ENCODE assay signal across 8 cellular contexts in the genomic region with DNA sequence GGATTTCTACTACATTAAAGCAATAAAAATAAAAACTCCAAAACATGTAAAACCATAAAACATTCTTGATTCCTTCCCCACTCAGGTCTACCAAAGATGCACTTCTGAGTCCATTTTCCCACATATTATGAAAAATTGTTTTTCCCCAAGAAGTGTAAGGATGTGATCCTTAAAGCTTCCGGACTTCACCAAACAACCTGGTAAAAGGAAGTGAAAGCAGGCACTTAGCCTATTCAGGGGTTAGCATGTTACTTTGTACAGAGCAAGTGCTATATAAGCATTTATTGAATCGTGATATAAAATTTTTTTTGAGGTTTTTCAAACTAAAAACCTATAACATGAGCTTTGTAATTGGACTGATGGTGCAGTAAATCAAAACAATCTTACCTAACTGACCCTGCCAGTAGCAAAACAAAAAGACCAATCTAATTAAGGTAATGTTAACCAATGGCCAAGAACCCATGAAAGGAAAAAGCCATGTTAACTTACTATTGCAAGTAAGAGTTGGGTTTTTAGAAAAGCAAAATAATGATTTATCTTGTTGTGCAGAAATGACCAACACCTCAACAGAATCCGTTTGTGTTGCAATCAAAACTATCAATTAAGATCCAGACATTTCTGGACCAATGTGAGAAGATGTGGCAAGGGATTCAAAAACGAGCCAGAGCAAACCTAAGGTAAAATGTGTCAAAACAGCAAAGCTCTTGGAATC. TPM values are rescaled to one million over a fixed set of nuclear protein-coding genes. Genes with fewer than 3 reads are reported as not detected.
DNase-seq lines count a peak whose midpoint lies in the region; ATAC-seq and TF ChIP-seq lines count a peak whose summit lies in the region.

No MANE protein-coding gene starts in this region.

- H3K4me3 ChIP-seq in GM12864 (ENCODE audit: low read depth, low read length), result peak overlapping the region; percentile 97
- peak overlapping the region; percentile 79 for H3K4me3 ChIP-seq in PC-3 (ENCODE audit: low read length)
- peak overlapping the region; percentile 79 to 99 (median 86) for H3K4me3 ChIP-seq in esophagus muscularis mucosa
- H3K4me3 ChIP-seq in psoas muscle, result peak overlapping the region; percentile 94

- 18% methylated on average over 4 of the region's 4 CpGs for WGBS in esophagus muscularis mucosa
- 18 to 22% (median 18%) methylated on average over 4 of the region's 4 CpGs for WGBS in psoas muscle, 3 donors

- TF ChIP-seq CTCF in GM12864 (IDR thresholded peaks at IDR 0.05; ENCODE audit: low read depth, low read length, missing control alignments) (no peak), PC-3 (conservative IDR thresholded peaks at IDR 0.05; ENCODE audit: low read depth, low read length) (no peak), esophagus muscularis mucosa (IDR thresholded peaks at IDR 0.05) (no peak), psoas muscle (IDR thresholded peaks at IDR 0.05) (no peak)

- no peaks in the 10 kb centered on the region for H3F3A ChIP-seq in PC-3 (ENCODE audit: low read length, unreplicated experiment)

- POLR2A ChIA-PET in PC-3 (lab: Charles Lee; ENCODE audit: unreplicated experiment), result no interaction called here

- intact Hi-C loops in PC-3 (cut with micrococcal nuclease), result loop anchor here (10.0 kb wide), 2 partner anchors 123 to 163 kb away; partner anchors contain the start of genes KIF9 and KLHL18
- intact Hi-C loops in esophagus muscularis mucosa (cut with DNase I), result loop anchor here (5.0 kb wide), 1 partner anchor 120 kb away; the partner anchor contains the start of genes KIF9 and KLHL18
- intact Hi-C loops in psoas muscle (cut with DNase I), result loop anchor here in 1 of 2 donors (10.0 kb wide), 2 partner anchors 163 to 237 kb away; no protein-coding TSS in a partner anchor

- peaks cover 52% of the 10 kb centered on the region for H4K20me1 ChIP-seq in PC-3 (ENCODE audit: low read length)

- H3K27ac ChIP-seq in PC-3 (ENCODE audit: low read length) (no peak overlapping the region), esophagus muscularis mucosa (replicated peaks in 1 of 4) (peak overlapping the region; percentile 94 to 98 (median 97)), psoas muscle (peak overlapping the region; percentile 96)

- H3K79me2 ChIP-seq in PC-3 (ENCODE audit: low read length), result peaks cover 95% of the 10 kb centered on the region

- TF ChIP-seq POLR2A in esophagus muscularis mucosa (IDR thresholded peaks at IDR 0.05; ENCODE audit: low read depth), result no peak

- H3K4me2 ChIP-seq in PC-3 (ENCODE audit: low read length), result peak overlapping the region; percentile 92

- no peaks in the 10 kb centered on the region for H3K36me3 ChIP-seq in PC-3 (ENCODE audit: low read depth, low read length)
- no peaks in the 10 kb centered on the region for H3K36me3 ChIP-seq in esophagus muscularis mucosa
- no peaks in the 10 kb centered on the region for H3K36me3 ChIP-seq in psoas muscle (ENCODE audit: insufficient read depth in 1 of 2, low read depth in 1 of 2)

- H3K9me2 ChIP-seq in PC-3 (replicated peaks; ENCODE audit: low read length), result no peaks in the 10 kb centered on the region

- DNase-seq in GM12864 (ENCODE audit: low read depth) (no peak), PC-3 (no peak), esophagus muscularis mucosa (ENCODE audit: extremely low spot score) (no peak), psoas muscle (no peak), midbrain (lab: John Stamatoyannopoulos, UW) (no peak), NCI-H524 treated with DMSO at 0.1 percent for 48 hours (lab: John Stamatoyannopoulos, UW) (no peak)

- no peak for ATAC-seq in PC-3
- ATAC-seq in psoas muscle, result no peak
- no peak for ATAC-seq in HG03354 (IDR thresholded peaks at IDR 0.05; ENCODE audit: poor library complexity, severe bottlenecking, unreplicated experiment)
- ATAC-seq in GM21717 (IDR thresholded peaks at IDR 0.05; ENCODE audit: unreplicated experiment), result no peak

- peak overlapping the region; percentile 96 for H3K9ac ChIP-seq in PC-3 (ENCODE audit: low read length)

- no peaks in the 10 kb centered on the region for H3K27me3 ChIP-seq in PC-3 (ENCODE audit: low read length)
- no peaks in the 10 kb centered on the region for H3K27me3 ChIP-seq in esophagus muscularis mucosa
- no peaks in the 10 kb centered on the region for H3K27me3 ChIP-seq in psoas muscle (ENCODE audit: insufficient read depth in 3 of 3, low read length in 2 of 3)

- TF ChIP-seq EP300 in esophagus muscularis mucosa (IDR thresholded peaks at IDR 0.05), result no peak

- CTCF ChIA-PET in PC-3 (lab: Charles Lee), result no interaction called here

- no peaks in the 10 kb centered on the region for H3K9me3 ChIP-seq in PC-3 (ENCODE audit: low read length)
- no peaks in the 10 kb centered on the region for H3K9me3 ChIP-seq in esophagus muscularis mucosa
- H3K9me3 ChIP-seq in psoas muscle, result no peaks in the 10 kb centered on the region

- BruUV-seq in PC-3 (replicated peaks; lab: Mats Ljungman, UMichigan), result no TSS peak

- H3K4me1 ChIP-seq in PC-3 (ENCODE audit: insufficient read depth, low read length), result peaks cover 15% of the 10 kb centered on the region
- peaks cover 54 to 71% (median 68%) of the 10 kb centered on the region in 4 donors for H3K4me1 ChIP-seq in esophagus muscularis mucosa
- H3K4me1 ChIP-seq in psoas muscle, result peaks cover 56% of the 10 kb centered on the region

- H2AFZ ChIP-seq in PC-3 (ENCODE audit: low read length), result no peak overlapping the region

RNA-seq across cellular contexts. Expression of gene SETD2, which starts 1.8 kb away (rescaled TPM):
- total RNA-seq in PC-3 (2014; rRNA removed), result 23.6 and 24.1 TPM in 2 replicates
- total RNA-seq in esophagus muscularis mucosa, result 10 to 100 TPM; 52.2 to 66.4 (median 56.8) TPM
- total RNA-seq in psoas muscle, result 10 to 100 TPM; 33.7 to 38.1 (median 36.6) TPM
- 10 to 100 TPM; 10.1 to 28.2 (median 14.2) TPM for polyA plus RNA-seq in psoas muscle
